Comparison of ENCODE assay signal across 9 cellular contexts in genomic region chr10:29946953-29947700, GRCh38.
A peak's percentile ranks its signal among the peaks of the same experiment; 100 is the strongest.
DNase-seq lines count a peak whose midpoint lies in the region; ATAC-seq and TF ChIP-seq lines count a peak whose summit lies in the region.
"Had no signal": no experiment of that assay in that cellular context is flagged by ENCODE, and none has a peak within 500 bp of the region (broad histone marks: within the 10 kb centered on the region; RNA-seq: fewer than 3 reads in every experiment).

No MANE protein-coding gene starts in this region.

- peak overlapping the region; percentile 53; the same call in 1 of the 2 replicates for H2AFZ ChIP-seq in PC-3 (ENCODE audit: low read length)

- H3K27me3 ChIP-seq in PC-3 (ENCODE audit: low read length): no peaks in the 10 kb centered on the region
- no peaks in the 10 kb centered on the region for H3K27me3 ChIP-seq in vagina

- peak; percentile 63 for DNase-seq in PC-3
- DNase-seq in mucosa of descending colon: no peak
- no peak for DNase-seq in vagina (ENCODE audit: extremely low spot score in 2 of 2)
- DNase-seq in NOMO-1 (lab: John Stamatoyannopoulos, UW; ENCODE audit: unreplicated experiment in 2 of 2): no peak
- DNase-seq in DMS53 treated with DMSO at 0.1 percent for 48 hours (lab: John Stamatoyannopoulos, UW; ENCODE audit: unreplicated experiment): no peak
- DNase-seq: naive thymus-derived CD8-positive, alpha-beta T cell had no signal

- no peaks in the 10 kb centered on the region for H3F3A ChIP-seq in PC-3 (ENCODE audit: low read length, unreplicated experiment)

- H3K27ac ChIP-seq in PC-3 (ENCODE audit: low read length): peak overlapping the region; percentile 48; the same call in 1 of the 2 replicates
- peak overlapping the region; percentile 46 for H3K27ac ChIP-seq in vagina
- H3K27ac ChIP-seq: SJCRH30 had no signal

- H3K9ac ChIP-seq in PC-3 (ENCODE audit: low read length): no peak overlapping the region

- no peaks in the 10 kb centered on the region for H4K20me1 ChIP-seq in PC-3 (ENCODE audit: low read length)

- no TSS peak for BruUV-seq in PC-3 (replicated peaks; lab: Mats Ljungman, UMichigan)

- no peak for TF ChIP-seq POLR2A in vagina (IDR thresholded peaks at IDR 0.05)

- TF ChIP-seq CTCF in PC-3 (conservative IDR thresholded peaks at IDR 0.05; ENCODE audit: low read depth, low read length) (no peak), mucosa of descending colon (IDR thresholded peaks at IDR 0.05) (no peak), vagina (IDR thresholded peaks at IDR 0.05) (no peak)

- no peaks in the 10 kb centered on the region for H3K9me3 ChIP-seq in PC-3 (ENCODE audit: low read length)
- no peaks in the 10 kb centered on the region for H3K9me3 ChIP-seq in mucosa of descending colon
- no peaks in the 10 kb centered on the region for H3K9me3 ChIP-seq in vagina
- H3K9me3 ChIP-seq: SJCRH30 had no signal

- H3K9me2 ChIP-seq in PC-3 (replicated peaks; ENCODE audit: low read length): no peaks in the 10 kb centered on the region

- no peaks in the 10 kb centered on the region for H3K79me2 ChIP-seq in PC-3 (ENCODE audit: low read length)

- POLR2A ChIA-PET in PC-3 (lab: Charles Lee; ENCODE audit: unreplicated experiment): no interaction called here

- peaks cover 37% of the 10 kb centered on the region for H3K4me1 ChIP-seq in PC-3 (ENCODE audit: insufficient read depth, low read length)
- H3K4me1 ChIP-seq in mucosa of descending colon (ENCODE audit: low read depth): no peaks in the 10 kb centered on the region
- peaks cover 37% of the 10 kb centered on the region for H3K4me1 ChIP-seq in vagina

- CTCF ChIA-PET in PC-3 (lab: Charles Lee): no interaction called here

- H3K4me3 ChIP-seq in PC-3 (ENCODE audit: low read length): no peak overlapping the region
- no peak overlapping the region for H3K4me3 ChIP-seq in mucosa of descending colon
- no peak overlapping the region for H3K4me3 ChIP-seq in vagina
- H3K4me3 ChIP-seq: SJCRH30 had no signal

- ATAC-seq in PC-3: peak; percentile 78
- peak; percentile 75 for ATAC-seq in esophagus mucosa
- ATAC-seq in mucosa of descending colon: peak; percentile 43
- no peak for ATAC-seq in GM19395 (IDR thresholded peaks at IDR 0.05; ENCODE audit: unreplicated experiment)
- ATAC-seq: naive thymus-derived CD8-positive, alpha-beta T cell had no signal

- no peaks in the 10 kb centered on the region for H3K36me3 ChIP-seq in PC-3 (ENCODE audit: low read depth, low read length)
- no peaks in the 10 kb centered on the region for H3K36me3 ChIP-seq in mucosa of descending colon (ENCODE audit: low read depth)
- no peaks in the 10 kb centered on the region for H3K36me3 ChIP-seq in vagina
- H3K36me3 ChIP-seq: SJCRH30 had no signal

- no peak overlapping the region for H3K4me2 ChIP-seq in PC-3 (ENCODE audit: low read length)

- intact Hi-C loops in PC-3 (cut with micrococcal nuclease): no loop called here
- intact Hi-C loops in mucosa of descending colon (cut with DNase I, micrococcal nuclease): no loop called here
- intact Hi-C loops in vagina (cut with DNase I): no loop called here
